Comparison of ENCODE assay signal across 1 cellular context in genomic region chr19:57862351-57862750, GRCh38.
TF ChIP-seq lines count a peak whose summit lies in the region.

No MANE protein-coding gene starts in this region.

TF ChIP-seq in K562, 482 proteins besides CTCF, POLR2A, EP300 and RAD21:
- TF ChIP-seq MAFF (IDR thresholded peaks at IDR 0.05; ENCODE audit: low read length) (peak; percentile 36), ZNF316 (IDR thresholded peaks at IDR 0.05) (peak; percentile 45), MAFK (IDR thresholded peaks at IDR 0.05; ENCODE audit: low read length) (0 out of 2 replicates have a peak, but pooled peaks have one; percentile 3), C11orf30 (IDR thresholded peaks at IDR 0.05; ENCODE audit: low read depth) (peak; percentile 35; the same call in 1 of the 2 replicates), MAFG (tag; conservative IDR thresholded peaks at IDR 0.05) (peak; percentile 43; the same call in 1 of the 2 replicates)
